In the genomic region with DNA sequence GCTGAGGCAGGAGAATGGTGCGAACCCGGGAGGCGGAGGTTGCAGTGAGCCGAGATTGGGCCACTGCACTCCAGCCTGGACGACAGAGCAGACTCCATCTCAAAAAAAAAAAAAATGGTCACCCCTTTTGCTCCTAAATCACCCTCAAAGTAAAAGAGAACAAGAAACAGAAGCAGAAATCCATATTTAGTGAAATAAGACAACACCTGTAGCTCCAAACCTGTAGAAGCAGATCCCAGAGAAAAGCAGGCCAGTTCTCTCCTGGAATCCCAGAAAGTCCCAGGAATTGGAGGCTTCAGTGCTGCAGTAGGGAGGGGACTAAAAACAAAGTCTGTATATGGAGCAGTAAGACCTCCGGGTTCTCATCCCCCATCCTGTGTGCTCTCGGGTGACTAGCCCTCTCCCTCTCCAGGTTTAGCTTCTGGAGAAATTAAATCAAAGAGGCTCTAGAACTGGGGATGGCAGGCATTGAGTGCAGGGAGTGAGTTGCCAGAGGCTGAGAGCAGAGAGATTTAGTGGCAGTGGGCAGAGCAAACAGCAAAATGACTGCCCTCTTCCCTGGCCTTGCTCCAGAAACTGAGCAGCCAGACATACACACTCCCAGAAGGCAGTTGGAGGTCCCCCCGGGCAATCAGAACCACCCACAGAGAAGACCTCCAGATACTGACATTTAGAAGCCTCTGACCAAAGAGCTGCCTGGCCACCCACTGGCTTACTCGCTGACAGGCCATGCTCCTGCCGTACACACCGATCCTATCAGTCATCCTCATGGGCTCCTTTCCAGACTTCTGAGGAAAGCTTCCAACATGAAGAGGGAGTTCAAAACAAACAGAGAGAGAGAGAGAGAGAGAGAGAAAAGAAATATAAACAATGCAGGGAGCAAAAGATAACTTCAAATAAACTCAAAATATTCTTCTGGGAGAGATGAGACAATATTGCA, we compare ENCODE assay signal across 1 cellular context.
A peak's percentile ranks its signal among the peaks of the same experiment; 100 is the strongest.
TF ChIP-seq lines count a peak whose summit lies in the region.

No MANE protein-coding gene starts in this region.

TF ChIP-seq in K562, 482 proteins besides CTCF, POLR2A, EP300 and RAD21 (continues in another document):
- TF ChIP-seq GABPA (tag; conservative IDR thresholded peaks at IDR 0.05; ENCODE audit: low read depth) (no peak), TAL1 (IDR thresholded peaks at IDR 0.05) (0 out of 2 replicates have a peak, but pooled peaks have one; percentile 11), EGR1 (conservative IDR thresholded peaks at IDR 0.05) (0 out of 2 replicates have a peak, but pooled peaks have one; percentile 9), FOSL1 (tag; conservative IDR thresholded peaks at IDR 0.05) (peak; percentile 19; the same call in 1 of the 2 replicates), NR2C2 (CRISPR knock-in tag; IDR thresholded peaks at IDR 0.05) (no peak), NR2C2 (tag; IDR thresholded peaks at IDR 0.05) (peak; percentile 44), MTA3 (IDR thresholded peaks at IDR 0.05; ENCODE audit: borderline replicate concordance) (peak; percentile 54; the same call in 1 of the 2 replicates), NR3C1 (CRISPR knock-in tag; IDR thresholded peaks at IDR 0.05) (no peak), CBFA2T3 (IDR thresholded peaks at IDR 0.05) (0 out of 2 replicates have a peak, but pooled peaks have one; percentile 4), MAFK (IDR thresholded peaks at IDR 0.05; ENCODE audit: low read length) (peak; percentile 12; the same call in 1 of the 2 replicates), HDAC1 (IDR thresholded peaks at IDR 0.05) (peak in 1 of 2 experiments; percentile 69; a peak in 1 of 4 replicates), NEUROD1 (IDR thresholded peaks at IDR 0.05; ENCODE audit: borderline replicate concordance, low read depth, low read length, partially characterized antibody) (peak; percentile 92), MYC (IDR thresholded peaks at IDR 0.05; ENCODE audit: low read depth, low read length) (peak; percentile 72; the same call in 1 of the 2 replicates), MYC (CRISPR knock-in tag; IDR thresholded peaks at IDR 0.05; ENCODE audit: borderline replicate concordance, low read depth) (no peak), ZBTB1 (CRISPR knock-in tag; IDR thresholded peaks at IDR 0.05; ENCODE audit: borderline replicate concordance, low read depth) (no peak), L3MBTL2 (IDR thresholded peaks at IDR 0.05) (peak; percentile 24; the same call in 1 of the 2 replicates), TSC22D4 (tag; IDR thresholded peaks at IDR 0.05) (no peak), C11orf30 (IDR thresholded peaks at IDR 0.05; ENCODE audit: low read depth) (0 out of 2 replicates have a peak, but pooled peaks have one; percentile 7), ZNF263 (CRISPR knock-in tag; IDR thresholded peaks at IDR 0.05; ENCODE audit: borderline replicate concordance) (no peak), ARID1B (IDR thresholded peaks at IDR 0.05) (peak; percentile 57), E2F5 (CRISPR knock-in tag; IDR thresholded peaks at IDR 0.05) (no peak), RNF219 (CRISPR knock-in tag; IDR thresholded peaks at IDR 0.05) (no peak), ZBTB7A (IDR thresholded peaks at IDR 0.05; ENCODE audit: borderline replicate concordance, control insufficient read depth, low read depth, low read length) (peak; percentile 21; the same call in 1 of the 2 replicates), MEIS2 (IDR thresholded peaks at IDR 0.05; ENCODE audit: partially characterized antibody) (peak; percentile 40), EZH2 (IDR thresholded peaks at IDR 0.05; ENCODE audit: borderline replicate concordance, low read depth, low read length) (no peak), NFIC (IDR thresholded peaks at IDR 0.05) (peak; percentile 80), PKNOX1 (IDR thresholded peaks at IDR 0.05) (peak; percentile 65), FOXK2 (conservative IDR thresholded peaks at IDR 0.05 in 1 of 2, IDR thresholded peaks at IDR 0.05 in 1 of 2; ENCODE audit: low read depth in 2 of 2) (peak; percentile 46 to 68; a peak in 2 of 4 replicates)
- TF ChIP-seq, protein P1, sequence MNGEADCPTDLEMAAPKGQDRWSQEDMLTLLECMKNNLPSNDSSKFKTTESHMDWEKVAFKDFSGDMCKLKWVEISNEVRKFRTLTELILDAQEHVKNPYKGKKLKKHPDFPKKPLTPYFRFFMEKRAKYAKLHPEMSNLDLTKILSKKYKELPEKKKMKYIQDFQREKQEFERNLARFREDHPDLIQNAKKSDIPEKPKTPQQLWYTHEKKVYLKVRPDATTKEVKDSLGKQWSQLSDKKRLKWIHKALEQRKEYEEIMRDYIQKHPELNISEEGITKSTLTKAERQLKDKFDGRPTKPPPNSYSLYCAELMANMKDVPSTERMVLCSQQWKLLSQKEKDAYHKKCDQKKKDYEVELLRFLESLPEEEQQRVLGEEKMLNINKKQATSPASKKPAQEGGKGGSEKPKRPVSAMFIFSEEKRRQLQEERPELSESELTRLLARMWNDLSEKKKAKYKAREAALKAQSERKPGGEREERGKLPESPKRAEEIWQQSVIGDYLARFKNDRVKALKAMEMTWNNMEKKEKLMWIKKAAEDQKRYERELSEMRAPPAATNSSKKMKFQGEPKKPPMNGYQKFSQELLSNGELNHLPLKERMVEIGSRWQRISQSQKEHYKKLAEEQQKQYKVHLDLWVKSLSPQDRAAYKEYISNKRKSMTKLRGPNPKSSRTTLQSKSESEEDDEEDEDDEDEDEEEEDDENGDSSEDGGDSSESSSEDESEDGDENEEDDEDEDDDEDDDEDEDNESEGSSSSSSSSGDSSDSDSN (IDR thresholded peaks at IDR 0.05; ENCODE audit: borderline replicate concordance in 1 of 2, low read depth in 2 of 2, low read length in 2 of 2) = peak in 1 of 2 experiments; percentile 40; a peak in 1 of 4 replicates
- TF ChIP-seq, protein P2, sequence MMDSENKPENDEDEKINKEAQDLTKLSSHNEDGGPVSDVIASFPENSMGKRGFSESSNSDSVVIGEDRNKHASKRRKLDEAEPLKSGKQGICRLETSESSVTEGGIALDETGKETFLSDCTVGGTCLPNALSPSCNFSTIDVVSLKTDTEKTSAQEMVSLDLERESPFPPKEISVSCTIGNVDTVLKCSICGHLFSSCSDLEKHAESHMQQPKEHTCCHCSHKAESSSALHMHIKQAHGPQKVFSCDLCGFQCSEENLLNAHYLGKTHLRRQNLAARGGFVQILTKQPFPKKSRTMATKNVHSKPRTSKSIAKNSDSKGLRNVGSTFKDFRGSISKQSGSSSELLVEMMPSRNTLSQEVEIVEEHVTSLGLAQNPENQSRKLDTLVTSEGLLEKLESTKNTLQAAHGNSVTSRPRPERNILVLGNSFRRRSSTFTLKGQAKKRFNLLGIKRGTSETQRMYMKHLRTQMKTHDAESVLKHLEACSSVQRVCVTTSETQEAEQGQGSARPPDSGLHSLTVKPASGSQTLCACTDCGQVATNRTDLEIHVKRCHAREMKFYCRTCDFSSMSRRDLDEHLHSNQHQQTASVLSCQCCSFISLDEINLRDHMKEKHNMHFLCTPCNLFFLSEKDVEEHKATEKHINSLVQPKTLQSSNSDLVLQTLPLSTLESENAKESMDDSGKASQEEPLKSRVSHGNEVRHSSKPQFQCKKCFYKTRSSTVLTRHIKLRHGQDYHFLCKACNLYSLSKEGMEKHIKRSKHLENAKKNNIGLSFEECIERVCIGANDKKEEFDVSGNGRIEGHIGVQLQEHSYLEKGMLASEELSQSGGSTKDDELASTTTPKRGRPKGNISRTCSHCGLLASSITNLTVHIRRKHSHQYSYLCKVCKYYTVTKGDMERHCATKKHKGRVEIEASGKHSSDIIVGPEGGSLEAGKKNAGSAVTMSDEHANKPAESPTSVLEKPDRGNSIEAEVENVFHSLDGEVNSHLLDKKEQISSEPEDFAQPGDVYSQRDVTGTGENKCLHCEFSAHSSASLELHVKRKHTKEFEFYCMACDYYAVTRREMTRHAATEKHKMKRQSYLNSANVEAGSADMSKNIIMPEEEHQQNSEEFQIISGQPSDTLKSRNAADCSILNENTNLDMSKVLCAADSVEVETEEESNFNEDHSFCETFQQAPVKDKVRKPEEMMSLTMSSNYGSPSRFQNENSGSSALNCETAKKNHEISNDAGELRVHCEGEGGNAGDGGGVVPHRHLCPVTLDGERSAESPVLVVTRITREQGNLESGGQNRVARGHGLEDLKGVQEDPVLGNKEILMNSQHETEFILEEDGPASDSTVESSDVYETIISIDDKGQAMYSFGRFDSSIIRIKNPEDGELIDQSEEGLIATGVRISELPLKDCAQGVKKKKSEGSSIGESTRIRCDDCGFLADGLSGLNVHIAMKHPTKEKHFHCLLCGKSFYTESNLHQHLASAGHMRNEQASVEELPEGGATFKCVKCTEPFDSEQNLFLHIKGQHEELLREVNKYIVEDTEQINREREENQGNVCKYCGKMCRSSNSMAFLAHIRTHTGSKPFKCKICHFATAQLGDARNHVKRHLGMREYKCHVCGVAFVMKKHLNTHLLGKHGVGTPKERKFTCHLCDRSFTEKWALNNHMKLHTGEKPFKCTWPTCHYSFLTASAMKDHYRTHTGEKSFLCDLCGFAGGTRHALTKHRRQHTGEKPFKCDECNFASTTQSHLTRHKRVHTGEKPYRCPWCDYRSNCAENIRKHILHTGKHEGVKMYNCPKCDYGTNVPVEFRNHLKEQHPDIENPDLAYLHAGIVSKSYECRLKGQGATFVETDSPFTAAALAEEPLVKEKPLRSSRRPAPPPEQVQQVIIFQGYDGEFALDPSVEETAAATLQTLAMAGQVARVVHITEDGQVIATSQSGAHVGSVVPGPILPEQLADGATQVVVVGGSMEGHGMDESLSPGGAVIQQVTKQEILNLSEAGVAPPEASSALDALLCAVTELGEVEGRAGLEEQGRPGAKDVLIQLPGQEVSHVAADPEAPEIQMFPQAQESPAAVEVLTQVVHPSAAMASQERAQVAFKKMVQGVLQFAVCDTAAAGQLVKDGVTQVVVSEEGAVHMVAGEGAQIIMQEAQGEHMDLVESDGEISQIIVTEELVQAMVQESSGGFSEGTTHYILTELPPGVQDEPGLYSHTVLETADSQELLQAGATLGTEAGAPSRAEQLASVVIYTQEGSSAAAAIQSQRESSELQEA (IDR thresholded peaks at IDR 0.05; ENCODE audit: low read depth) = 0 out of 2 replicates have a peak, but pooled peaks have one; percentile 28
- TF ChIP-seq, protein P3, sequence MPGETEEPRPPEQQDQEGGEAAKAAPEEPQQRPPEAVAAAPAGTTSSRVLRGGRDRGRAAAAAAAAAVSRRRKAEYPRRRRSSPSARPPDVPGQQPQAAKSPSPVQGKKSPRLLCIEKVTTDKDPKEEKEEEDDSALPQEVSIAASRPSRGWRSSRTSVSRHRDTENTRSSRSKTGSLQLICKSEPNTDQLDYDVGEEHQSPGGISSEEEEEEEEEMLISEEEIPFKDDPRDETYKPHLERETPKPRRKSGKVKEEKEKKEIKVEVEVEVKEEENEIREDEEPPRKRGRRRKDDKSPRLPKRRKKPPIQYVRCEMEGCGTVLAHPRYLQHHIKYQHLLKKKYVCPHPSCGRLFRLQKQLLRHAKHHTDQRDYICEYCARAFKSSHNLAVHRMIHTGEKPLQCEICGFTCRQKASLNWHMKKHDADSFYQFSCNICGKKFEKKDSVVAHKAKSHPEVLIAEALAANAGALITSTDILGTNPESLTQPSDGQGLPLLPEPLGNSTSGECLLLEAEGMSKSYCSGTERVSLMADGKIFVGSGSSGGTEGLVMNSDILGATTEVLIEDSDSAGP (CRISPR knock-in tag; IDR thresholded peaks at IDR 0.05) = no peak
- TF ChIP-seq, protein P4, sequence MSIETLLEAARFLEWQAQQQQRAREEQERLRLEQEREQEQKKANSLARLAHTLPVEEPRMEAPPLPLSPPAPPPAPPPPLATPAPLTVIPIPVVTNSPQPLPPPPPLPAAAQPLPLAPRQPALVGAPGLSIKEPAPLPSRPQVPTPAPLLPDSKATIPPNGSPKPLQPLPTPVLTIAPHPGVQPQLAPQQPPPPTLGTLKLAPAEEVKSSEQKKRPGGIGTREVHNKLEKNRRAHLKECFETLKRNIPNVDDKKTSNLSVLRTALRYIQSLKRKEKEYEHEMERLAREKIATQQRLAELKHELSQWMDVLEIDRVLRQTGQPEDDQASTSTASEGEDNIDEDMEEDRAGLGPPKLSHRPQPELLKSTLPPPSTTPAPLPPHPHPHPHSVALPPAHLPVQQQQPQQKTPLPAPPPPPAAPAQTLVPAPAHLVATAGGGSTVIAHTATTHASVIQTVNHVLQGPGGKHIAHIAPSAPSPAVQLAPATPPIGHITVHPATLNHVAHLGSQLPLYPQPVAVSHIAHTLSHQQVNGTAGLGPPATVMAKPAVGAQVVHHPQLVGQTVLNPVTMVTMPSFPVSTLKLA (conservative IDR thresholded peaks at IDR 0.05) = peak; percentile 27 to 69; a peak in 3 of 4 replicates
- TF ChIP-seq, protein P5, sequence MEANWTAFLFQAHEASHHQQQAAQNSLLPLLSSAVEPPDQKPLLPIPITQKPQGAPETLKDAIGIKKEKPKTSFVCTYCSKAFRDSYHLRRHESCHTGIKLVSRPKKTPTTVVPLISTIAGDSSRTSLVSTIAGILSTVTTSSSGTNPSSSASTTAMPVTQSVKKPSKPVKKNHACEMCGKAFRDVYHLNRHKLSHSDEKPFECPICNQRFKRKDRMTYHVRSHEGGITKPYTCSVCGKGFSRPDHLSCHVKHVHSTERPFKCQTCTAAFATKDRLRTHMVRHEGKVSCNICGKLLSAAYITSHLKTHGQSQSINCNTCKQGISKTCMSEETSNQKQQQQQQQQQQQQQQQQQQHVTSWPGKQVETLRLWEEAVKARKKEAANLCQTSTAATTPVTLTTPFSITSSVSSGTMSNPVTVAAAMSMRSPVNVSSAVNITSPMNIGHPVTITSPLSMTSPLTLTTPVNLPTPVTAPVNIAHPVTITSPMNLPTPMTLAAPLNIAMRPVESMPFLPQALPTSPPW (CRISPR knock-in tag; IDR thresholded peaks at IDR 0.05) = 0 out of 2 replicates have a peak, but pooled peaks have one; percentile 21
